1 cellular context compared by ENCODE assay signal in the genomic region with DNA sequence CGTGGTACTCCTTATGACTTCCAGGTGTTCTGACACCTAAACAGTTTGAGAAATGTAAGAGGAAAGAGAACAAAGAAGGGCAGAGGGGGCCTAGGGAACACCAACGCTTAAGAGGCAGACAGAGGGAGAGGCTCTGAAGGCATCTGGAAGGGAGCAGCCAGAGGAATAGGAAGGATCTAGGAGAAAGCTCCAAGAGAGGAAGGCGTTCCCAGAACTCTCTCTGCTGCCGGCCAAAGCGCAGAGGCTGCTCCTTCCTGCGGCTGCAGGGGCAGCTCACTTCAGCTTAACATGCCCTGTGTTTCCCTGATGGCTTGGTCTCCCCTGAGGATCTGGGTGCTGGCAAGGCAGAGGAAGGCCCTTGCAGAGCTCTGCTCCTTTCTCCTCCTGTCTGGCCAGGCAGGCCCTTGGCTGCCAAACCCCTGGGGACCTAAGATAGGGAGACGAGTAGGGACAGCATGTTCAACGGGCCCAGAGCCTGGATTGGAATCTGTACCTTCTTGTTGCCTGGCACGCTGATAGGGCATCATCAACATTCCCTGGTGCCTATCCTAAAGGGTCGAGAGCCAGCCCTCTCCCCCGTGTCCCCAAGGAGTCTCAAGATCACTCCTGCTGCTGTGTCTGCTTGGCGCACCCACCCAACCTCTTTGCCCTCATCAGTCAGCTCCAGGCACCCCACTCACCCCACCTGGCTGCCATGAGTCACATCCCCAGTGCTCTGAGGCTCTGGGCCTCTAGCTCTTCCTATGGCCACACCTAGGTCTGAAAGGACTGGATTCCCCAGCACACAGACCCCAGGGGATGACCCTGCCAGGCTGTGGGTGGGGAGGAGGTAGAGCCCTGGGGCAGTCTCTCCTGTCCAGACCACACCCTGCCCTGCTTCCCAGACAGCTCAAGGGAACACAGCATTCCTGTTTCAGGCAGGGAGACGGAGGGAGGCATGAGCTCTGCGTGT.
TF ChIP-seq lines count a peak whose summit lies in the region.

No MANE protein-coding gene starts in this region.

TF ChIP-seq in HCT116, 20 proteins besides CTCF, POLR2A, EP300 and RAD21:
- TF ChIP-seq ELF1 (IDR thresholded peaks at IDR 0.05; ENCODE audit: borderline replicate concordance, low read depth) (no peak), CBX3 (IDR thresholded peaks at IDR 0.05; ENCODE audit: low read depth) (no peak), EGR1 (IDR thresholded peaks at IDR 0.05; ENCODE audit: low read depth) (no peak), SP1 (IDR thresholded peaks at IDR 0.05; ENCODE audit: low read depth) (peak; percentile 59; the same call in 1 of the 2 replicates), POLR2AphosphoS5 (IDR thresholded peaks at IDR 0.05; ENCODE audit: low read depth, low read length) (peak; percentile 37; the same call in 1 of the 2 replicates), CEBPB (IDR thresholded peaks at IDR 0.05; ENCODE audit: low read depth) (no peak), ATF3 (IDR thresholded peaks at IDR 0.05) (no peak), SIN3A (IDR thresholded peaks at IDR 0.05; ENCODE audit: low read depth) (no peak), ZFX (IDR thresholded peaks at IDR 0.05) (no peak), SRF (IDR thresholded peaks at IDR 0.05; ENCODE audit: low read depth) (no peak), YY1 (IDR thresholded peaks at IDR 0.05; ENCODE audit: extremely low read depth, insufficient replicate concordance, low read depth, low read length) (no peak), REST (IDR thresholded peaks at IDR 0.05; ENCODE audit: low read depth) (no peak), ZNF274 (IDR thresholded peaks at IDR 0.05; ENCODE audit: low read depth, low read length) (no peak), JUND (IDR thresholded peaks at IDR 0.05) (peak; percentile 8; the same call in 1 of the 2 replicates), TCF7L2 (IDR thresholded peaks at IDR 0.05; ENCODE audit: borderline replicate concordance, extremely low read depth, insufficient read depth, insufficient read length) (no peak), EZH2 (IDR thresholded peaks at IDR 0.05) (no peak), ZBTB33 (IDR thresholded peaks at IDR 0.05; ENCODE audit: extremely low read depth, insufficient replicate concordance, low read length) (no peak), FOSL1 (IDR thresholded peaks at IDR 0.05; ENCODE audit: low read depth) (0 out of 2 replicates have a peak, but pooled peaks have one; percentile 23), EZH2phosphoT487 (IDR thresholded peaks at IDR 0.05; ENCODE audit: borderline replicate concordance) (no peak)
- TF ChIP-seq, protein P1, sequence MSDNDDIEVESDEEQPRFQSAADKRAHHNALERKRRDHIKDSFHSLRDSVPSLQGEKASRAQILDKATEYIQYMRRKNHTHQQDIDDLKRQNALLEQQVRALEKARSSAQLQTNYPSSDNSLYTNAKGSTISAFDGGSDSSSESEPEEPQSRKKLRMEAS (IDR thresholded peaks at IDR 0.05), result no peak; the same call in 1 of the 2 replicates
